ENCODE assay signal across 27 cellular contexts in genomic region chr20:37728635-37728983, GRCh38. TPM values are rescaled to one million over a fixed set of nuclear protein-coding genes. Genes with fewer than 3 reads are reported as not detected.
DNase-seq lines count a peak whose midpoint lies in the region; ATAC-seq and TF ChIP-seq lines count a peak whose summit lies in the region.
"Had no signal": no experiment of that assay in that cellular context is flagged by ENCODE, and none has a peak within 500 bp of the region (broad histone marks: within the 10 kb centered on the region; RNA-seq: fewer than 3 reads in every experiment).

No MANE protein-coding gene starts in this region.

- DNase-seq in activated T-cell treated with anti-CD3 and anti-CD28 coated beads, Interleukin-2, amount 50 U/mL, for 24 hours, result no peak
- no peak for DNase-seq in activated T-cell treated with anti-CD3 and anti-CD28 coated beads, Interleukin-2, amount 50 U/mL, for 4 hours
- DNase-seq in amniotic epithelial cell (ENCODE audit: low read depth), result peak; percentile 15
- DNase-seq in left ventricle myocardium superior, result no peak
- no peak for DNase-seq in stimulated activated effector memory CD8-positive, alpha-beta T cell treated with anti-CD3 and anti-CD28 coated beads, Interleukin-12 subunit alpha, Interleukin-12 subunit beta, amount 100 ng/mL, for 72 hours (ENCODE audit: low spot score in 2 of 2)
- DNase-seq in ovary, result no peak
- DNase-seq in WTC11 (ENCODE audit: low spot score), result no peak
- DNase-seq: 8988T; activated CD8-positive, alpha-beta memory T cell treated with anti-CD3 and anti-CD28 coated beads for 24 hours; activated naive CD4-positive, alpha-beta T cell treated with anti-CD3 and anti-CD28 coated beads, Interleukin-2, amount 50 U/mL, for 16 hours; activated T-cell treated with anti-CD3 and anti-CD28 coated beads, Interleukin-2, amount 50 U/mL, for 72 hours; CD8-positive, alpha-beta T cell; DMS53; glutamatergic neuron; Karpas-422; left colon; MV-4-11; naive thymus-derived CD8-positive, alpha-beta T cell; NCI-H187 treated with DMSO at 0.1 percent for 48 hours; NCI-H526 treated with DMSO at 0.1 percent for 48 hours; RPMI8226; stimulated activated CD4-positive, alpha-beta T cell treated with anti-CD3 and anti-CD28 coated beads, Interleukin-2, amount 100 ng/mL, for 24 hours had no signal

- no peak overlapping the region for H3K27ac ChIP-seq in ovary
- H3K27ac ChIP-seq: ascending aorta had no signal

- POLR2A ChIA-PET in WTC11 (lab: Charles Lee), result no interaction called here

- no peaks in the 10 kb centered on the region for H3K4me1 ChIP-seq in ovary (ENCODE audit: insufficient read depth)
- H3K4me1 ChIP-seq: ascending aorta had no signal

- H3K9me3 Mint-ChIP-seq in activated T-cell treated with anti-CD3 and anti-CD28 coated beads, Interleukin-2, amount 50 U/mL, for 24 hours, result no peaks in the 10 kb centered on the region
- no peaks in the 10 kb centered on the region for H3K9me3 Mint-ChIP-seq in activated T-cell treated with anti-CD3 and anti-CD28 coated beads, Interleukin-2, amount 50 U/mL, for 4 hours
- no peaks in the 10 kb centered on the region for H3K9me3 Mint-ChIP-seq in stimulated activated effector memory CD8-positive, alpha-beta T cell treated with anti-CD3 and anti-CD28 coated beads, Interleukin-12 subunit alpha, Interleukin-12 subunit beta, amount 100 ng/mL, for 72 hours
- no peaks in the 10 kb centered on the region for H3K9me3 Mint-ChIP-seq in WTC11
- H3K9me3 Mint-ChIP-seq: activated T-cell treated with anti-CD3 and anti-CD28 coated beads, Interleukin-2, amount 50 U/mL, for 72 hours; CD8-positive, alpha-beta T cell; naive thymus-derived CD8-positive, alpha-beta T cell; stimulated activated memory B cell treated with anti-CD40 and anti-IgM and Interleukin-4, amounts not matched to agents 10 μg/mL and 1 μg/mL and 100 μg/mL, for 72 hours had no signal

- H3K27me3 ChIP-seq in ovary, result no peaks in the 10 kb centered on the region
- H3K27me3 ChIP-seq: ascending aorta had no signal

- no peak overlapping the region for H3K4me3 ChIP-seq in ovary
- H3K4me3 ChIP-seq: ascending aorta, prostate gland, skin epidermis had no signal

- WGBS in ovary, 3 donors, result 44 to 67% (median 57%) methylated on average over 2 of the region's 2 CpGs

- H3K4me1 Mint-ChIP-seq in activated T-cell treated with anti-CD3 and anti-CD28 coated beads, Interleukin-2, amount 50 U/mL, for 24 hours (ENCODE audit: low read depth), result peaks cover 32% of the 10 kb centered on the region
- peaks cover 16% of the 10 kb centered on the region for H3K4me1 Mint-ChIP-seq in activated T-cell treated with anti-CD3 and anti-CD28 coated beads, Interleukin-2, amount 50 U/mL, for 4 hours (ENCODE audit: low read depth)
- H3K4me1 Mint-ChIP-seq in stimulated activated effector memory CD8-positive, alpha-beta T cell treated with anti-CD3 and anti-CD28 coated beads, Interleukin-12 subunit alpha, Interleukin-12 subunit beta, amount 100 ng/mL, for 72 hours, result peaks cover 26% of the 10 kb centered on the region
- peaks cover 43% of the 10 kb centered on the region for H3K4me1 Mint-ChIP-seq in WTC11

- no peak for TF ChIP-seq EP300 in ovary (IDR thresholded peaks at IDR 0.05)

- intact Hi-C loops in left ventricle myocardium superior (cut with micrococcal nuclease), result no loop called here
- intact Hi-C loops in ovary (cut with DNase I), result no loop called here

- H3K9me3 ChIP-seq in ovary, result no peaks in the 10 kb centered on the region
- H3K9me3 ChIP-seq: ascending aorta, prostate gland had no signal

- no peaks in the 10 kb centered on the region for H3K36me3 ChIP-seq in ovary
- H3K36me3 ChIP-seq: prostate gland had no signal

- ATAC-seq in activated T-cell treated with anti-CD3 and anti-CD28 coated beads, Interleukin-2, amount 50 U/mL, for 4 hours, result no peak
- ATAC-seq in left ventricle myocardium superior (peak; percentile 26), GM19395 (IDR thresholded peaks at IDR 0.05; ENCODE audit: unreplicated experiment) (no peak), WTC11 (no peak)
- peak; percentile 31 for ATAC-seq in stimulated activated effector memory CD8-positive, alpha-beta T cell treated with anti-CD3 and anti-CD28 coated beads, Interleukin-12 subunit alpha, Interleukin-12 subunit beta, amount 100 ng/mL, for 72 hours
- ATAC-seq: CD8-positive, alpha-beta T cell; left colon; naive thymus-derived CD8-positive, alpha-beta T cell; stimulated activated memory B cell treated with anti-CD40 and anti-IgM and Interleukin-4, amounts not matched to agents 10 μg/mL and 1 μg/mL and 100 μg/mL, for 72 hours had no signal

- no peak for TF ChIP-seq POLR2A in ovary (IDR thresholded peaks at IDR 0.05)

- H3K36me3 Mint-ChIP-seq in activated T-cell treated with anti-CD3 and anti-CD28 coated beads, Interleukin-2, amount 50 U/mL, for 24 hours (ENCODE audit: low read depth), result peaks cover 38% of the 10 kb centered on the region
- peaks cover 27% of the 10 kb centered on the region for H3K36me3 Mint-ChIP-seq in activated T-cell treated with anti-CD3 and anti-CD28 coated beads, Interleukin-2, amount 50 U/mL, for 4 hours (ENCODE audit: insufficient read depth)
- H3K36me3 Mint-ChIP-seq in stimulated activated effector memory CD8-positive, alpha-beta T cell treated with anti-CD3 and anti-CD28 coated beads, Interleukin-12 subunit alpha, Interleukin-12 subunit beta, amount 100 ng/mL, for 72 hours, result peaks cover 19% of the 10 kb centered on the region
- H3K36me3 Mint-ChIP-seq in WTC11, result no peaks in the 10 kb centered on the region

- peak overlapping the region; percentile 20 for H3K27ac Mint-ChIP-seq in activated T-cell treated with anti-CD3 and anti-CD28 coated beads, Interleukin-2, amount 50 U/mL, for 24 hours
- peak overlapping the region; percentile 21 for H3K27ac Mint-ChIP-seq in stimulated activated effector memory CD8-positive, alpha-beta T cell treated with anti-CD3 and anti-CD28 coated beads, Interleukin-12 subunit alpha, Interleukin-12 subunit beta, amount 100 ng/mL, for 72 hours
- H3K27ac Mint-ChIP-seq in WTC11, result no peak overlapping the region
- H3K27ac Mint-ChIP-seq: activated T-cell treated with anti-CD3 and anti-CD28 coated beads, Interleukin-2, amount 50 U/mL, for 72 hours; CD8-positive, alpha-beta T cell; stimulated activated memory B cell treated with anti-CD40 and anti-IgM and Interleukin-4, amounts not matched to agents 10 μg/mL and 1 μg/mL and 100 μg/mL, for 72 hours had no signal

- no peak overlapping the region for H3K4me3 Mint-ChIP-seq in activated T-cell treated with anti-CD3 and anti-CD28 coated beads, Interleukin-2, amount 50 U/mL, for 24 hours
- H3K4me3 Mint-ChIP-seq in activated T-cell treated with anti-CD3 and anti-CD28 coated beads, Interleukin-2, amount 50 U/mL, for 4 hours, result no peak overlapping the region
- no peak overlapping the region for H3K4me3 Mint-ChIP-seq in stimulated activated effector memory CD8-positive, alpha-beta T cell treated with anti-CD3 and anti-CD28 coated beads, Interleukin-12 subunit alpha, Interleukin-12 subunit beta, amount 100 ng/mL, for 72 hours
- H3K4me3 Mint-ChIP-seq in WTC11, result no peak overlapping the region
- H3K4me3 Mint-ChIP-seq: activated T-cell treated with anti-CD3 and anti-CD28 coated beads, Interleukin-2, amount 50 U/mL, for 72 hours; CD8-positive, alpha-beta T cell; naive thymus-derived CD8-positive, alpha-beta T cell; stimulated activated memory B cell treated with anti-CD40 and anti-IgM and Interleukin-4, amounts not matched to agents 10 μg/mL and 1 μg/mL and 100 μg/mL, for 72 hours had no signal

- CTCF ChIA-PET in WTC11 (lab: Charles Lee), result no interaction called here

- H3K27me3 Mint-ChIP-seq in activated T-cell treated with anti-CD3 and anti-CD28 coated beads, Interleukin-2, amount 50 U/mL, for 24 hours, result no peaks in the 10 kb centered on the region
- H3K27me3 Mint-ChIP-seq in activated T-cell treated with anti-CD3 and anti-CD28 coated beads, Interleukin-2, amount 50 U/mL, for 4 hours (ENCODE audit: low read depth), result no peaks in the 10 kb centered on the region
- no peaks in the 10 kb centered on the region for H3K27me3 Mint-ChIP-seq in WTC11 (ENCODE audit: low read depth)
- H3K27me3 Mint-ChIP-seq: naive thymus-derived CD8-positive, alpha-beta T cell; stimulated activated memory B cell treated with anti-CD40 and anti-IgM and Interleukin-4, amounts not matched to agents 10 μg/mL and 1 μg/mL and 100 μg/mL, for 72 hours had no signal

- no peak for TF ChIP-seq CTCF in ovary (IDR thresholded peaks at IDR 0.05)
- TF ChIP-seq CTCF in WTC11 (IDR thresholded peaks at IDR 0.05), result no peak

TF ChIP-seq in WTC11, 78 proteins besides CTCF, POLR2A, EP300 and RAD21 (continues in another document):
- TF ChIP-seq ATF6 (CRISPR knock-in tag; IDR thresholded peaks at IDR 0.05), result no peak
- TF ChIP-seq CBFB (CRISPR knock-in tag; IDR thresholded peaks at IDR 0.05; ENCODE audit: low read depth), result no peak
- TF ChIP-seq PREB (CRISPR knock-in tag; IDR thresholded peaks at IDR 0.05; ENCODE audit: borderline replicate concordance), result no peak
- no peak for TF ChIP-seq ESRRA (CRISPR knock-in tag; IDR thresholded peaks at IDR 0.05; ENCODE audit: borderline replicate concordance)
- TF ChIP-seq OVOL2 (CRISPR knock-in tag; IDR thresholded peaks at IDR 0.05; ENCODE audit: borderline replicate concordance), result no peak

RNA-seq across cellular contexts. Expression of gene CTNNBL1, which starts 34.8 kb away (rescaled TPM):
- 100 to 1,000 TPM; 107 to 115 (median 110) TPM for total RNA-seq in activated T-cell treated with anti-CD3 and anti-CD28 coated beads, Interleukin-2, amount 50 U/mL, for 4 hours
- total RNA-seq in left ventricle myocardium superior, result 63.4 TPM
- 10 to 100 TPM; 17.3 to 54.6 (median 42.3) TPM for total RNA-seq in ovary
- 10 to 100 TPM; 33.0 to 58.7 TPM for polyA plus RNA-seq in ovary
- total RNA-seq in WTC11 (2021), result 64.4 to 69.3 TPM (median 64.4 TPM) in 3 replicates

Comparison
In these comparisons a context has a peak if more than half of its experiments do, and no peak if none do; other contexts are left out.
1. ATAC-seq: peak in left ventricle myocardium superior (single experiment) and stimulated activated effector memory CD8-positive, alpha-beta T cell treated with anti-CD3 and anti-CD28 coated beads, Interleukin-12 subunit alpha, Interleukin-12 subunit beta, amount 100 ng/mL, for 72 hours (single experiment); none in activated T-cell treated with anti-CD3 and anti-CD28 coated beads, Interleukin-2, amount 50 U/mL, for 4 hours (0 of 2), GM19395 (single experiment) and WTC11 (single experiment).